In the genomic region with DNA sequence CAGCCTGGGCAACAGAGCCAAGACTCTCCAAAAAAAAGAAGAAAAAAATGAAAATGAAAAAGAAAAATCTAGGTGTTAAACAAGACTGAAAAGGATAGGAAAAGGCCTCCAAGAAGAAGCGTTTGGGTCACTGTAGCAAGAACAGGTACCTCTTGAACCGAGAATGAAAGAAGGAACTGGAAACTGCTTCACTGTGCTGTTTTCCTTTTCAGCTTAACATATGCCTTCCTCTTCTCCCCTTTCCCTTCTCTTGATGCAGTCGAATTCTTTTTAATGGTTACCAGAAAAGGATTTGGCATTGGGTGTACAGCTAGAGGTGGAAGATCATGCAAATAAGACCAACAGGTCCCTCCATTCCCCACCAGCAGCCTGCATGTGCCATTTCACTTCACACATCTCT, we compare ENCODE assay signal across 11 cellular contexts. TPM values are rescaled to one million over a fixed set of nuclear protein-coding genes. Genes with fewer than 3 reads are reported as not detected.
A peak's percentile ranks its signal among the peaks of the same experiment; 100 is the strongest.
DNase-seq lines count a peak whose midpoint lies in the region; ATAC-seq and TF ChIP-seq lines count a peak whose summit lies in the region.
"Had no signal": no experiment of that assay in that cellular context is flagged by ENCODE, and none has a peak within 500 bp of the region (broad histone marks: within the 10 kb centered on the region; RNA-seq: fewer than 3 reads in every experiment).

No MANE protein-coding gene starts in this region.

- H3K4me1 ChIP-seq in CD8-positive, alpha-beta T cell (ENCODE audit: insufficient read depth, low read length): peaks cover 10% of the 10 kb centered on the region

- no peak overlapping the region for H3K4me3 ChIP-seq in CD8-positive, alpha-beta T cell (ENCODE audit: low read depth, low read length)
- H3K4me3 ChIP-seq: lung had no signal

- H3K36me3 Mint-ChIP-seq in CD8-positive, alpha-beta T cell: peaks cover 14% of the 10 kb centered on the region

- no peaks in the 10 kb centered on the region for H3K36me3 ChIP-seq in CD8-positive, alpha-beta T cell (ENCODE audit: insufficient read depth, low read length)

- DNase-seq in midbrain (lab: John Stamatoyannopoulos, UW) (peak; percentile 22), NCI-H2171 (lab: John Stamatoyannopoulos, UW) (no peak), NOMO-1 treated with dmso at 0.1 percent for 144 hours (lab: John Stamatoyannopoulos, UW; ENCODE audit: unreplicated experiment) (no peak)
- no peak for DNase-seq in CD8-positive, alpha-beta T cell
- DNase-seq: NCI-H2029 treated with DMSO at 0.1 percent for 48 hours had no signal

- H3K27ac Mint-ChIP-seq in CD8-positive, alpha-beta T cell: no peak overlapping the region
- H3K27ac Mint-ChIP-seq: activated T-helper 17 cell treated with anti-CD3 and anti-CD28 coated beads, Interleukin-2, amount 50 U/mL, for 72 hours had no signal

- H3K27me3 Mint-ChIP-seq in CD8-positive, alpha-beta T cell (ENCODE audit: low read depth): no peaks in the 10 kb centered on the region
- H3K27me3 Mint-ChIP-seq: activated T-helper 17 cell treated with anti-CD3 and anti-CD28 coated beads, Interleukin-2, amount 50 U/mL, for 72 hours had no signal

- H3K9me3 Mint-ChIP-seq in CD8-positive, alpha-beta T cell: no peaks in the 10 kb centered on the region
- H3K9me3 Mint-ChIP-seq: activated T-helper 17 cell treated with anti-CD3 and anti-CD28 coated beads, Interleukin-2, amount 50 U/mL, for 72 hours had no signal

- H3K4me3 Mint-ChIP-seq in CD8-positive, alpha-beta T cell: no peak overlapping the region
- H3K4me3 Mint-ChIP-seq: activated T-helper 17 cell treated with anti-CD3 and anti-CD28 coated beads, Interleukin-2, amount 50 U/mL, for 72 hours had no signal

- POLR2A ChIA-PET in CD8-positive, alpha-beta T cell (lab: Charles Lee): interaction anchor here (0.7 kb wide), 1 partner anchor 12 kb away, joined by 3 read pairs; no protein-coding TSS in a partner anchor

- H3K4me1 Mint-ChIP-seq in CD8-positive, alpha-beta T cell (ENCODE audit: low read depth): peaks cover 23% of the 10 kb centered on the region

- H3K9me3 ChIP-seq in CD8-positive, alpha-beta T cell (ENCODE audit: low read length): no peaks in the 10 kb centered on the region

- H3K27ac ChIP-seq in CD8-positive, alpha-beta T cell (ENCODE audit: low read depth, low read length): no peak overlapping the region

- CTCF ChIA-PET in CD8-positive, alpha-beta T cell (lab: Charles Lee): interaction anchor here (1.6 kb wide), 1 partner anchor 13 kb away, joined by 3 read pairs; no protein-coding TSS in a partner anchor

- TF ChIP-seq CTCF in CD8-positive, alpha-beta T cell (IDR thresholded peaks at IDR 0.05): no peak

- H3K27me3 ChIP-seq in CD8-positive, alpha-beta T cell (ENCODE audit: insufficient read depth, low read length): no peaks in the 10 kb centered on the region

- intact Hi-C loops in CD8-positive, alpha-beta T cell (cut with DNase I, micrococcal nuclease): no loop called here

- ATAC-seq in GM19025 (IDR thresholded peaks at IDR 0.05; ENCODE audit: low read depth, unreplicated experiment) (peak; percentile 41), GM21825 (IDR thresholded peaks at IDR 0.05; ENCODE audit: unreplicated experiment) (peak; percentile 50), HG03378 (IDR thresholded peaks at IDR 0.05; ENCODE audit: unreplicated experiment) (peak; percentile 48), GM19035 (IDR thresholded peaks at IDR 0.05; ENCODE audit: unreplicated experiment) (no peak)
- no peak for ATAC-seq in CD8-positive, alpha-beta T cell

RNA-seq across cellular contexts. Expression of gene LRRC4, which starts 28.1 kb away (rescaled TPM):
- 1 to 10 TPM; 1.2 to 1.5 TPM for total RNA-seq in CD8-positive, alpha-beta T cell

Comparison
In these comparisons a context has a peak if more than half of its experiments do, and no peak if none do; other contexts are left out.
1. ATAC-seq: peak in GM19025 (single experiment), GM21825 (single experiment) and HG03378 (single experiment); none in GM19035 (single experiment) and CD8-positive, alpha-beta T cell (single experiment).